27 cellular contexts compared by ENCODE assay signal in the genomic region with DNA sequence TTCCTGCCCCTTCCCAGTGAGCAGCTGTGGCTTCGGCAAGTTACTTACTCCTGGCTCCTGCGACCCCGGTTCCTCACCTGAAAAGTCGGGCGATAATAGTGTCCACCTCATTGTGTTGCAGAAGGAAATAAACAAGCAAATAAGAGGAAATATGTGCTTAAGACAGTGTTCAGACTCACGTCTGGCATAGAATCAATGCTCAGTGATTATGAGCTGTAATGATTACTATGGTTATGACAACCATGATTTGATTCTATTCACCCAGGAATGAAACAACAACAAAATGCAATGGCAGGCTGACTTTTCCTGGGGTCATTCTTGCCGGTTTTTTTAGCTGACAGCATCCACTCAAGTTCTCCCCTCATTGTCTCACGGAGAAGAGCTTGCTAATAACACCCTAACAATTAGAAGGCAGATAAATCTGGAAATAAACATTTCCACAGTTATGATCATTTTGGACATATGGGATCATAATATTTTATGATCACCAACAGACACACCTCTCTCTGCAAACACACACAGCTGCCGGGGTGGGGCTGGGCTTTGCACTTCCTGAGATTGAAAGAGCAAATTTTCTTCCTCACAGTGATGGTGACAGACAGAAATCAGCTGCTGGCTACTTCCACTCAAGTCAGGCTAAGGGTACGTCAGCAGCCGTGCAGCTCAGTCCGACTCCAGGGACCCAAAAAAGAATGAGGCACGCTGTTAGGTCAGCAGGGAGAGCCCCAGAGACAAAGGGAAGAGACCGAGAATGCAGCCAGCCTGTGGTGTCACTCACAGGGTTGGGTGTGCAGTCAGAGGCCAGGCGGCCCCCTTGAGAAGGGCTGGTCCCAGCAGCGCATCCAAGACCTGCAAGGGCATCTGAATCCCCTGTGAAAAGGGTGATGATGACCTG.
DNase-seq lines count a peak whose midpoint lies in the region; ATAC-seq, FAIRE-seq and TF ChIP-seq lines count a peak whose summit lies in the region.
"Had no signal": no experiment of that assay in that cellular context is flagged by ENCODE, and none has a peak within 500 bp of the region (broad histone marks: within the 10 kb centered on the region; RNA-seq: fewer than 3 reads in every experiment).

No MANE protein-coding gene starts in this region.

- no peaks in the 10 kb centered on the region for H3K36me3 ChIP-seq in small intestine (ENCODE audit: control insufficient read depth in 2 of 2, insufficient read depth in 2 of 2, low read length in 2 of 2)
- H3K36me3 ChIP-seq: BLaER1 treated with 17β-estradiol and CSF1 and Interleukin-3, amounts not matched to agents 10 nM and 100 nM; esophagus muscularis mucosa; upper lobe of left lung had no signal

- no peak for TF ChIP-seq CTCF in VCaP (conservative IDR thresholded peaks at IDR 0.05)

- H3K27me3 Mint-ChIP-seq in activated CD4-positive, alpha-beta T cell treated with anti-CD3 and anti-CD28 coated beads for 36 hours = peaks cover 2% of the 10 kb centered on the region
- H3K27me3 Mint-ChIP-seq: activated CD4-positive, alpha-beta T cell treated with anti-CD3 and anti-CD28 coated beads, Interleukin-2, amount 10 ng/mL, durations not matched to agents 7 days and 5 days; dendritic cell treated with granulocyte-macrophage colony-stimulating factor and Interleukin-4, amounts not matched to agents 40 ng/mL and 50 ng/mL, for 4 days had no signal

- DNase-seq in NCI-H2171 treated with DMSO at 0.1 percent for 48 hours (lab: John Stamatoyannopoulos, UW) = peak; percentile 32
- no peak for DNase-seq in NCI-H2171 (lab: John Stamatoyannopoulos, UW)
- DNase-seq in NCI-H1694 treated with DMSO at 0.1 percent for 48 hours (lab: John Stamatoyannopoulos, UW) = peak; percentile 25
- peak; percentile 84 for DNase-seq in small intestine
- no peak for DNase-seq in stimulated activated CD4-positive, alpha-beta T cell treated with anti-CD3 and anti-CD28 coated beads, Interleukin-4, amount 100 ng/mL, for 4 hours
- DNase-seq in activated CD4-positive, alpha-beta T cell treated with anti-CD3 and anti-CD28 coated beads for 36 hours = no peak
- DNase-seq in DMS79 (lab: John Stamatoyannopoulos, UW) = no peak
- DNase-seq: activated CD4-positive, alpha-beta T cell treated with anti-CD3 and anti-CD28 coated beads, Interleukin-2, amount 10 ng/mL, durations not matched to agents 7 days and 5 days; activated gamma-delta T cell treated with Interleukin-2 at 50 U/mL for 16 hours; activated T-cell treated with anti-CD3 and anti-CD28 coated beads, Interleukin-2, amount 50 U/mL, for 4 hours; Calu3; central memory CD4-positive, alpha-beta T cell; foreskin keratinocyte; GM23248; mammary epithelial cell; NCI-H2107; NCI-H774; right cardiac atrium; stimulated activated CD4-positive, alpha-beta T cell treated with anti-CD3 and anti-CD28 coated beads, Interleukin-2, amount 100 ng/mL, for 48 hours; upper lobe of left lung had no signal

- no peak overlapping the region for H3K4me3 Mint-ChIP-seq in activated CD4-positive, alpha-beta T cell treated with anti-CD3 and anti-CD28 coated beads for 36 hours
- H3K4me3 Mint-ChIP-seq: activated CD4-positive, alpha-beta T cell treated with anti-CD3 and anti-CD28 coated beads, Interleukin-2, amount 10 ng/mL, durations not matched to agents 7 days and 5 days; activated T-cell treated with anti-CD3 and anti-CD28 coated beads, Interleukin-2, amount 50 U/mL, for 4 hours; dendritic cell treated with granulocyte-macrophage colony-stimulating factor and Interleukin-4, amounts not matched to agents 40 ng/mL and 50 ng/mL, for 4 days; neural crest cell; T-helper 2 cell treated with Interferon-gamma antibody and Interleukin-4, amounts not matched to agents 5 μg/mL and 100 μg/mL, for 36 hours had no signal

- 15 to 38% (median 29%) methylated on average over 16 of the region's 16 CpGs for WGBS in small intestine, 3 donors

- peaks cover 0 to 12% of the 10 kb centered on the region in 2 donors for H3K4me1 ChIP-seq in small intestine (ENCODE audit: control insufficient read depth in 2 of 2, insufficient read depth in 1 of 2, low read depth in 1 of 2, low read length in 1 of 2)
- H3K4me1 ChIP-seq: BLaER1 treated with 17β-estradiol and CSF1 and Interleukin-3, amounts not matched to agents 10 nM and 100 nM; esophagus muscularis mucosa; foreskin keratinocyte; upper lobe of left lung had no signal

- no peak overlapping the region for H3K4me3 ChIP-seq in small intestine (ENCODE audit: low read depth in 1 of 2, low read length in 2 of 2)
- H3K4me3 ChIP-seq: BLaER1 treated with 17β-estradiol and CSF1 and Interleukin-3, amounts not matched to agents 10 nM and 100 nM; esophagus muscularis mucosa; GM23248; upper lobe of left lung had no signal

- FAIRE-seq in small intestine (lab: Jason Lieb, UNC) = no peak

- no peak overlapping the region for H3K27ac Mint-ChIP-seq in activated CD4-positive, alpha-beta T cell treated with anti-CD3 and anti-CD28 coated beads for 36 hours
- H3K27ac Mint-ChIP-seq: activated CD4-positive, alpha-beta T cell treated with anti-CD3 and anti-CD28 coated beads, Interleukin-2, amount 10 ng/mL, durations not matched to agents 7 days and 5 days; dendritic cell treated with granulocyte-macrophage colony-stimulating factor and Interleukin-4, amounts not matched to agents 40 ng/mL and 50 ng/mL, for 4 days; T-helper 2 cell treated with Interferon-gamma antibody and Interleukin-4, amounts not matched to agents 5 μg/mL and 100 μg/mL, for 36 hours had no signal

- POLR2A ChIA-PET in activated CD4-positive, alpha-beta T cell treated with anti-CD3 and anti-CD28 coated beads for 36 hours (lab: Charles Lee) = no interaction called here

- ATAC-seq in activated CD4-positive, alpha-beta T cell treated with anti-CD3 and anti-CD28 coated beads for 36 hours = no peak
- ATAC-seq: activated T-cell treated with anti-CD3 and anti-CD28 coated beads, Interleukin-2, amount 50 U/mL, for 4 hours; foreskin keratinocyte had no signal

- no peaks in the 10 kb centered on the region for H3K36me3 Mint-ChIP-seq in activated CD4-positive, alpha-beta T cell treated with anti-CD3 and anti-CD28 coated beads for 36 hours (ENCODE audit: low read depth)

- no peaks in the 10 kb centered on the region for H3K4me1 Mint-ChIP-seq in activated CD4-positive, alpha-beta T cell treated with anti-CD3 and anti-CD28 coated beads for 36 hours
- H3K4me1 Mint-ChIP-seq: activated CD4-positive, alpha-beta T cell treated with anti-CD3 and anti-CD28 coated beads, Interleukin-2, amount 10 ng/mL, durations not matched to agents 7 days and 5 days; neural crest cell had no signal

- intact Hi-C loops in activated CD4-positive, alpha-beta T cell treated with anti-CD3 and anti-CD28 coated beads for 36 hours (cut with DNase I, micrococcal nuclease) = no loop called here

- CTCF ChIA-PET in activated CD4-positive, alpha-beta T cell treated with anti-CD3 and anti-CD28 coated beads for 36 hours (lab: Charles Lee) = interaction anchor here (0.6 kb wide), 1 partner anchor 345 kb away, joined by 3 read pairs; no protein-coding TSS in a partner anchor

- no peaks in the 10 kb centered on the region for H3K9me3 ChIP-seq in small intestine (ENCODE audit: control insufficient read depth, low read depth)
- H3K9me3 ChIP-seq: BLaER1 treated with 17β-estradiol and CSF1 and Interleukin-3, amounts not matched to agents 10 nM and 100 nM; esophagus muscularis mucosa; upper lobe of left lung had no signal

- H3K27ac ChIP-seq in VCaP (peak overlapping the region; percentile 26; the same call in 1 of the 2 replicates), small intestine (ENCODE audit: low read depth in 1 of 2, low read length in 1 of 2) (peak overlapping the region in 1 of 2 donors; percentile 36)
- H3K27ac ChIP-seq: BLaER1 treated with 17β-estradiol and CSF1 and Interleukin-3, amounts not matched to agents 10 nM and 100 nM; esophagus muscularis mucosa; foreskin keratinocyte; GM23248; HL-60; upper lobe of left lung had no signal

- no peaks in the 10 kb centered on the region for H3K27me3 ChIP-seq in small intestine (ENCODE audit: control insufficient read depth in 2 of 2, insufficient read depth in 2 of 2, low read length in 2 of 2)
- H3K27me3 ChIP-seq: foreskin keratinocyte, upper lobe of left lung had no signal

- H3K9me3 Mint-ChIP-seq in activated CD4-positive, alpha-beta T cell treated with anti-CD3 and anti-CD28 coated beads for 36 hours (ENCODE audit: low read depth) = no peaks in the 10 kb centered on the region
- H3K9me3 Mint-ChIP-seq: activated CD4-positive, alpha-beta T cell treated with anti-CD3 and anti-CD28 coated beads, Interleukin-2, amount 10 ng/mL, durations not matched to agents 7 days and 5 days; dendritic cell treated with granulocyte-macrophage colony-stimulating factor and Interleukin-4, amounts not matched to agents 40 ng/mL and 50 ng/mL, for 4 days; neural crest cell; T-helper 2 cell treated with Interferon-gamma antibody and Interleukin-4, amounts not matched to agents 5 μg/mL and 100 μg/mL, for 36 hours had no signal

Comparison
In these comparisons a context has a peak if more than half of its experiments do, and no peak if none do; other contexts are left out.
1. DNase-seq: peak in NCI-H2171 treated with DMSO at 0.1 percent for 48 hours (single experiment), NCI-H1694 treated with DMSO at 0.1 percent for 48 hours (single experiment) and small intestine (single experiment); none in NCI-H2171 (single experiment), stimulated activated CD4-positive, alpha-beta T cell treated with anti-CD3 and anti-CD28 coated beads, Interleukin-4, amount 100 ng/mL, for 4 hours (0 of 2), activated CD4-positive, alpha-beta T cell treated with anti-CD3 and anti-CD28 coated beads for 36 hours (single experiment) and DMS79 (single experiment).